ENCODE assay signal across 1 cellular context in genomic region chr17:77374170-77374936, GRCh38.
A peak's percentile ranks its signal among the peaks of the same experiment; 100 is the strongest.
TF ChIP-seq lines count a peak whose summit lies in the region.

No MANE protein-coding gene starts in this region.

TF ChIP-seq in HepG2, 621 proteins besides CTCF, POLR2A, EP300 and RAD21 (continued from another document and continues in another):
- TF ChIP-seq ZNF281 (CRISPR knock-in tag; IDR thresholded peaks at IDR 0.05; ENCODE audit: borderline replicate concordance) (peak; percentile 55; the same call in 1 of the 2 replicates), LCORL (IDR thresholded peaks at IDR 0.05) (no peak), LCORL (CRISPR knock-in tag; IDR thresholded peaks at IDR 0.05) (peak; percentile 91), FOXK2 (IDR thresholded peaks at IDR 0.05) (0 out of 2 replicates have a peak, but pooled peaks have one; percentile 36), BRD4 (CRISPR knock-in tag; IDR thresholded peaks at IDR 0.05) (peak; percentile 77), TGIF2 (CRISPR knock-in tag; IDR thresholded peaks at IDR 0.05) (peak; percentile 76; the same call in 1 of the 2 replicates), FOXO4 (CRISPR knock-in tag; conservative IDR thresholded peaks at IDR 0.05) (no peak), ZNF142 (CRISPR knock-in tag; IDR thresholded peaks at IDR 0.05) (no peak), E2F5 (CRISPR knock-in tag; conservative IDR thresholded peaks at IDR 0.05) (no peak), ZNF550 (CRISPR knock-in tag; IDR thresholded peaks at IDR 0.05; ENCODE audit: borderline replicate concordance) (0 out of 2 replicates have a peak, but pooled peaks have one; percentile 34), SMAD3 (CRISPR knock-in tag; IDR thresholded peaks at IDR 0.05) (no peak), ZNF570 (CRISPR knock-in tag; IDR thresholded peaks at IDR 0.05; ENCODE audit: borderline replicate concordance) (no peak), KDM2A (CRISPR knock-in tag; IDR thresholded peaks at IDR 0.05; ENCODE audit: borderline replicate concordance, low read depth) (peak; percentile 68; the same call in 1 of the 2 replicates), ZNF569 (CRISPR knock-in tag; IDR thresholded peaks at IDR 0.05; ENCODE audit: borderline replicate concordance) (no peak), CBX5 (CRISPR knock-in tag; IDR thresholded peaks at IDR 0.05; ENCODE audit: borderline replicate concordance) (peak; percentile 75; the same call in 1 of the 2 replicates), CENPT (CRISPR knock-in tag; IDR thresholded peaks at IDR 0.05; ENCODE audit: low read depth) (no peak), NCOA5 (CRISPR knock-in tag; IDR thresholded peaks at IDR 0.05) (no peak), BCL3 (CRISPR knock-in tag; IDR thresholded peaks at IDR 0.05) (0 out of 2 replicates have a peak, but pooled peaks have one; percentile 37), BCLAF1 (IDR thresholded peaks at IDR 0.05) (no peak), ZNF333 (CRISPR knock-in tag; IDR thresholded peaks at IDR 0.05; ENCODE audit: borderline replicate concordance) (no peak), ZNF407 (CRISPR knock-in tag; IDR thresholded peaks at IDR 0.05; ENCODE audit: not compliant biosample characterization) (no peak), ZNF850 (CRISPR knock-in tag; conservative IDR thresholded peaks at IDR 0.05) (no peak), TRIM24 (CRISPR knock-in tag; IDR thresholded peaks at IDR 0.05) (no peak), TFDP1 (CRISPR knock-in tag; IDR thresholded peaks at IDR 0.05; ENCODE audit: borderline replicate concordance) (no peak; the same call in 1 of the 2 replicates)
